Comparison of ENCODE assay signal across 15 cellular contexts in the genomic region with DNA sequence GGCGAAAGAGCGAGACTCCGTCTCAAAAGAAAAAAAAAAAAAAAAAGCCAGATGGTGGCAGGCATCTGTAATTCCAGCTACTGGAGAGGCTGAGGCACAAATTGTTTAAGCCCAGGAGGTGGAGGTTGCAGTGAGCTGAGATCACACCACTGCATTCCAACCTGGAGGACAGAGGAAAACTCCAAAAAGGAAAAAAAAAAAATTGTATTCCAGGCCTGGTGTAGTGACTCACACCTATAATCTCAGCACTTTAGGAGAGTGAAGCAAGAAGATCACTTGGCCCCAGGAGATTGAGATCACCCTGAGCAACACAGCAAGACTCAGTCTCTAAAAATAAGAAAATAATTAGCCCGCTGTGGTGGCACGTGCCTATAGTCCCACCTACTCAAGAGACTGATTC. TPM values are rescaled to one million over a fixed set of nuclear protein-coding genes. Genes with fewer than 3 reads are reported as not detected.
DNase-seq lines count a peak whose midpoint lies in the region; ATAC-seq and TF ChIP-seq lines count a peak whose summit lies in the region.
"Had no signal": no experiment of that assay in that cellular context is flagged by ENCODE, and none has a peak within 500 bp of the region (broad histone marks: within the 10 kb centered on the region; RNA-seq: fewer than 3 reads in every experiment).

No MANE protein-coding gene starts in this region.

- no peak for TF ChIP-seq POLR2A in right lobe of liver (IDR thresholded peaks at IDR 0.05)

- in situ Hi-C loops in ACHN (cut with HindIII; ENCODE audit: low pct_ligation_motif_present, low pct_unique_long_range_greater_than_20kb, low sequenced_read_pairs): no loop called here

- H3K9ac ChIP-seq in adipocyte (ENCODE audit: low read length): no peak overlapping the region

- H3K9me3 ChIP-seq in adipocyte (ENCODE audit: control insufficient read depth, low read length): no peaks in the 10 kb centered on the region
- no peaks in the 10 kb centered on the region for H3K9me3 ChIP-seq in hepatocyte (ENCODE audit: low read depth)
- no peaks in the 10 kb centered on the region for H3K9me3 ChIP-seq in right lobe of liver
- H3K9me3 ChIP-seq: testis had no signal

- DNase-seq in ACHN: peak; percentile 48
- DNase-seq in HS-27A (ENCODE audit: low read depth): peak; percentile 5
- peak; percentile 43 for DNase-seq in adipocyte (ENCODE audit: low read depth)
- peak; percentile 46 for DNase-seq in hepatocyte (ENCODE audit: low spot score)
- no peak for DNase-seq in ureter (ENCODE audit: low spot score)
- no peak for DNase-seq in NCI-H146 treated with DMSO at 0.1 percent for 48 hours (lab: John Stamatoyannopoulos, UW; ENCODE audit: unreplicated experiment)
- no peak for DNase-seq in right lobe of liver
- DNase-seq: foreskin melanocyte, NCI-H1048, NCI-H510A, T-helper 1 cell, testis had no signal

- peaks cover 18% of the 10 kb centered on the region for H3K79me2 ChIP-seq in hepatocyte

- ATAC-seq in right lobe of liver: no peak
- no peak for ATAC-seq in GM21825 (IDR thresholded peaks at IDR 0.05; ENCODE audit: unreplicated experiment)

- peak overlapping the region; percentile 51 for H3K27ac ChIP-seq in hepatocyte
- no peak overlapping the region for H3K27ac ChIP-seq in right lobe of liver
- H3K27ac ChIP-seq: testis had no signal

- no peak overlapping the region for H3K4me2 ChIP-seq in hepatocyte

- TF ChIP-seq CTCF in hepatocyte (IDR thresholded peaks at IDR 0.05; ENCODE audit: poor library complexity) (no peak), right lobe of liver (IDR thresholded peaks at IDR 0.05) (no peak)

- H3K4me3 ChIP-seq in adipocyte (ENCODE audit: low read length) (no peak overlapping the region), hepatocyte (no peak overlapping the region), right lobe of liver (no peak overlapping the region)
- H3K4me3 ChIP-seq: testis had no signal

- peaks cover 5% of the 10 kb centered on the region for H4K20me1 ChIP-seq in hepatocyte (ENCODE audit: insufficient read depth, poor library complexity, severe bottlenecking)

- WGBS in hepatocyte (ENCODE audit: low lambda C conversion rate, missing lambda C conversion rate): 81% methylated on average over 5 of the region's 5 CpGs
- WGBS in right lobe of liver (ENCODE audit: insufficient coverage, low coverage, low lambda C conversion rate, missing lambda C conversion rate): no CpG with 5 or more reads among the region's 5 CpGs

- intact Hi-C loops in right lobe of liver (cut with DNase I): no loop called here

- H3K9me2 ChIP-seq in hepatocyte (replicated peaks; ENCODE audit: insufficient read depth): no peaks in the 10 kb centered on the region

- no peak overlapping the region for H2AFZ ChIP-seq in hepatocyte

- H3K27me3 ChIP-seq in adipocyte (replicated peaks; ENCODE audit: control insufficient read depth, insufficient read depth, low read length) (no peaks in the 10 kb centered on the region), hepatocyte (no peaks in the 10 kb centered on the region), right lobe of liver (no peaks in the 10 kb centered on the region)
- H3K27me3 ChIP-seq: testis had no signal

- peaks cover 5% of the 10 kb centered on the region for H3K4me1 ChIP-seq in adipocyte (ENCODE audit: control insufficient read depth, insufficient read depth, low read length)
- H3K4me1 ChIP-seq in hepatocyte (ENCODE audit: insufficient read depth): no peaks in the 10 kb centered on the region
- no peaks in the 10 kb centered on the region for H3K4me1 ChIP-seq in right lobe of liver
- H3K4me1 ChIP-seq: testis had no signal

- H3K36me3 ChIP-seq in adipocyte (ENCODE audit: control insufficient read depth, insufficient read depth, low read length, severe bottlenecking) (peaks cover 74% of the 10 kb centered on the region), hepatocyte (replicated peaks; ENCODE audit: insufficient read depth, low read depth) (peaks cover 2% of the 10 kb centered on the region), right lobe of liver (peaks cover 10 to 81% (median 36%) of the 10 kb centered on the region in 4 donors)

RNA-seq across cellular contexts. Expression of a gene that starts 20.1 kb away (rescaled TPM):
- total RNA-seq in hepatocyte (not detected in 2 replicates), ureter (not detected), right lobe of liver (under 1 TPM in 1 of 6 experiments, not detected in 5; 0.47 TPM)
- polyA plus RNA-seq in hepatocyte: 0.30 TPM in 1 of 2 replicates, not detected in the other
- total RNA-seq: mononuclear cell, osteocyte had no signal

RNA-seq across cellular contexts. Expression of a gene that starts 23.9 kb away (rescaled TPM):
- total RNA-seq in hepatocyte (not detected in 2 replicates), ureter (82.1 TPM), right lobe of liver (100 to 1,000 TPM in 3 of 6 experiments, 10 to 100 TPM in 1, 1 to 10 TPM in 2; 8.0 to 789 (median 84.3) TPM)
- polyA plus RNA-seq in hepatocyte: 1.9 TPM in 1 of 2 replicates, not detected in the other
- total RNA-seq: osteocyte had no signal

RNA-seq across cellular contexts. Expression of a gene that starts 27.7 kb away (rescaled TPM):
- total RNA-seq in hepatocyte: not detected in 2 replicates
- not detected in 2 replicates for polyA plus RNA-seq in hepatocyte
- 88.0 TPM for total RNA-seq in ureter
- 100 to 1,000 TPM in 2 of 6 experiments, 10 to 100 TPM in 4; 17.8 to 522 (median 55.9) TPM for total RNA-seq in right lobe of liver
- total RNA-seq: osteocyte had no signal

RNA-seq across cellular contexts. Expression of a gene that starts 28.9 kb away (rescaled TPM):
- total RNA-seq in hepatocyte: 74.1 and 75.4 TPM in 2 replicates
- 75.2 and 88.1 TPM in 2 replicates for polyA plus RNA-seq in hepatocyte
- total RNA-seq in ureter: 85.3 TPM
- 10 to 100 TPM; 18.9 to 30.2 (median 20.4) TPM for total RNA-seq in right lobe of liver

RNA-seq across cellular contexts. Expression of a gene that starts 34.2 kb away (rescaled TPM):
- total RNA-seq in hepatocyte (37.6 and 84.1 TPM in 2 replicates), ureter (89.4 TPM), right lobe of liver (10 to 100 TPM; 31.7 to 64.8 (median 41.9) TPM)
- 96.5 and 106 TPM in 2 replicates for polyA plus RNA-seq in hepatocyte

Comparison
In these comparisons a context has a peak if more than half of its experiments do, and no peak if none do; other contexts are left out.
1. DNase-seq: peak in ACHN (single experiment), HS-27A (single experiment), adipocyte (single experiment) and hepatocyte (single experiment); none in ureter (single experiment), NCI-H146 treated with DMSO at 0.1 percent for 48 hours (single experiment) and right lobe of liver (0 of 3).